8 cellular contexts compared by ENCODE assay signal in the genomic region with DNA sequence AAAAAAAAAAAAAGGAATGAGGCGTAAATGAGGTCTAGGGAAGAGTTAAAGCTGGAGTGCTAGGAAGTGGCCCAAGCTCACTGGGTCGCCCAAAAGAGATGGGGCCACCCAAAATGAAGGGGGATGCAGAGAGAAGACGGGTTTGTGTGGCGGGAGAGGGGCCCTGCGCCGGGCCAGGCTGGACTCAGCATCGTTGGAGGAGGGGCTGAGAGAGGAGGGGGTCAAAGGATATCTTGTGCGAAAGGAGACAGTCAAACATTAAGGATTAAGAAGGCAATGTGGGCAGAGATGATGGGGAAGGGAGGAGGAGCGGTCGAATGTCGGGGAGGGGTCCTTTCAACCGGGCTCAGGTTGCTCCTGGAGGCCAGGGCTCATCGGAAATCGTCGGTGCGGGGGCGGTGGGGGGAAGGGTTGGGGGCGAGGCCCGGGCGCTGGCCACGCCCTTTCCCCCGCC. TPM values are rescaled to one million over a fixed set of nuclear protein-coding genes. Genes with fewer than 3 reads are reported as not detected.
DNase-seq lines count a peak whose midpoint lies in the region; ATAC-seq and TF ChIP-seq lines count a peak whose summit lies in the region.

No MANE protein-coding gene starts in this region.

- no peak for TF ChIP-seq EP300 in neural cell (conservative IDR thresholded peaks at IDR 0.05; ENCODE audit: poor library complexity, severe bottlenecking)

- peak overlapping the region; percentile 79 to 95 (median 91) for H3K27ac Mint-ChIP-seq in CD14-positive monocyte

- H3K4me3 ChIP-seq in KMS-11 (IDR thresholded peaks at IDR 0.05; ENCODE audit: insufficient read depth, low read depth, low read length) (no peak overlapping the region), dorsolateral prefrontal cortex (peak overlapping the region; percentile 29 to 71 (median 57)), neural cell (ENCODE audit: low read length) (peak overlapping the region; percentile 62)

- H3K27me3 ChIP-seq in KMS-11 (ENCODE audit: insufficient read depth, low read depth) (no peaks in the 10 kb centered on the region), dorsolateral prefrontal cortex (no peaks in the 10 kb centered on the region), neural cell (ENCODE audit: insufficient read depth, low read depth, low read length) (no peaks in the 10 kb centered on the region)

- H3K36me3 ChIP-seq in KMS-11 (ENCODE audit: insufficient read depth) (no peaks in the 10 kb centered on the region), neural cell (ENCODE audit: insufficient read depth, low read length) (no peaks in the 10 kb centered on the region)

- no peaks in the 10 kb centered on the region for H3F3A ChIP-seq in neural cell (ENCODE audit: insufficient read depth, low read length, poor library complexity, severe bottlenecking)

- H4K20me1 ChIP-seq in KMS-11 (ENCODE audit: insufficient read depth) (no peaks in the 10 kb centered on the region), neural cell (ENCODE audit: insufficient read depth) (no peaks in the 10 kb centered on the region)

- no peak for ATAC-seq in HG03439 (IDR thresholded peaks at IDR 0.05; ENCODE audit: unreplicated experiment)
- ATAC-seq in activated CD4-positive, CD25-positive, alpha-beta regulatory T cell treated with anti-CD3 and anti-CD28 coated beads, Interleukin-2, amount 50 U/mL, for 24 hours, result no peak

- TF ChIP-seq CTCF in CD14-positive monocyte (IDR thresholded peaks at IDR 0.05), result no peak
- no peak for TF ChIP-seq CTCF in KMS-11 (conservative IDR thresholded peaks at IDR 0.05; ENCODE audit: low read depth, low read length)
- no peak for TF ChIP-seq CTCF in dorsolateral prefrontal cortex (IDR thresholded peaks at IDR 0.05 in 54 of 56, conservative IDR thresholded peaks at IDR 0.05 in 2 of 56; ENCODE audit: low read depth in 1 of 56, partially characterized antibody in 56 of 56)
- no peak for TF ChIP-seq CTCF in neural cell (IDR thresholded peaks at IDR 0.05; ENCODE audit: poor library complexity, severe bottlenecking)

- no peaks in the 10 kb centered on the region for H3K9me3 ChIP-seq in neural cell (ENCODE audit: low read length)

- H3K27me3 Mint-ChIP-seq in CD14-positive monocyte (ENCODE audit: low read depth in 3 of 3), result peaks cover 7 to 8% (median 7%) of the 10 kb centered on the region in 3 donors

- H3K27ac ChIP-seq in KMS-11 (peak overlapping the region; percentile 40; the same call in 1 of the 2 replicates), dorsolateral prefrontal cortex (peak overlapping the region in 57 of 59 donors; percentile 31 to 95 (median 86)), neural cell (ENCODE audit: low read length) (peak overlapping the region; percentile 86)

- DNase-seq in CD14-positive monocyte (ENCODE audit: low spot score) (no peak), dorsolateral prefrontal cortex (peak in 2 of 10 donors; percentile 34 to 59), amniotic stem cell (lab: John Stamatoyannopoulos, UW) (no peak), DMS153 (lab: John Stamatoyannopoulos, UW) (no peak)

- peak overlapping the region; percentile 55 to 82 for H3K4me3 Mint-ChIP-seq in CD14-positive monocyte

- peaks cover 0 to 2% (median 0%) of the 10 kb centered on the region in 7 donors for H3K9me3 Mint-ChIP-seq in CD14-positive monocyte

- H3K36me3 Mint-ChIP-seq in CD14-positive monocyte, result peaks cover 24 to 36% of the 10 kb centered on the region in 2 donors

- peak overlapping the region; percentile 90 for H3K4me2 ChIP-seq in KMS-11
- H3K4me2 ChIP-seq in neural cell (ENCODE audit: low read length), result peak overlapping the region; percentile 26

- H3K79me2 ChIP-seq in KMS-11 (ENCODE audit: insufficient read depth, low read depth), result peaks cover 33% of the 10 kb centered on the region
- peaks cover 30% of the 10 kb centered on the region for H3K79me2 ChIP-seq in neural cell (replicated peaks; ENCODE audit: insufficient read depth, low read length)

- H3K4me1 Mint-ChIP-seq in CD14-positive monocyte, result peaks cover 40% of the 10 kb centered on the region

- peaks cover 38% of the 10 kb centered on the region for H3K4me1 ChIP-seq in KMS-11 (ENCODE audit: low read depth, poor library complexity, severe bottlenecking)

- H3K9me2 ChIP-seq in neural cell (ENCODE audit: insufficient read depth, low read length), result no peaks in the 10 kb centered on the region

- TF ChIP-seq RAD21 in neural cell (conservative IDR thresholded peaks at IDR 0.05), result no peak

- H2AFZ ChIP-seq in KMS-11 (ENCODE audit: low read depth), result peak overlapping the region; percentile 74
- H2AFZ ChIP-seq in neural cell (ENCODE audit: low read depth, low read length), result peak overlapping the region; percentile 96

- H3K9ac ChIP-seq in KMS-11 (peak overlapping the region; percentile 12; the same call in 1 of the 2 replicates), neural cell (ENCODE audit: low read length) (peak overlapping the region; percentile 70)

- intact Hi-C loops in CD14-positive monocyte (cut with micrococcal nuclease) (loop anchor here (5.0 to 10.0 kb wide), 2 partner anchors 33 to 54 kb away; a partner anchor contains a TSS), dorsolateral prefrontal cortex (cut with DNase I) (loop anchor here (2.0 to 5.0 kb wide), 2 partner anchors 33 to 58 kb away; a partner anchor contains a TSS)

TF ChIP-seq in neural cell, 6 proteins besides CTCF, POLR2A, EP300 and RAD21:
- TF ChIP-seq EZH2 (IDR thresholded peaks at IDR 0.05; ENCODE audit: borderline replicate concordance, insufficient read depth, low read length, poor library complexity, severe bottlenecking) (no peak), MXI1 (conservative IDR thresholded peaks at IDR 0.05; ENCODE audit: poor library complexity, severe bottlenecking) (no peak), POLR2AphosphoS5 (IDR thresholded peaks at IDR 0.05) (peak; percentile 59), SMC3 (conservative IDR thresholded peaks at IDR 0.05; ENCODE audit: poor library complexity) (no peak), TAF1 (IDR thresholded peaks at IDR 0.05; ENCODE audit: low read depth) (peak; percentile 27)
- TF ChIP-seq, protein P1, sequence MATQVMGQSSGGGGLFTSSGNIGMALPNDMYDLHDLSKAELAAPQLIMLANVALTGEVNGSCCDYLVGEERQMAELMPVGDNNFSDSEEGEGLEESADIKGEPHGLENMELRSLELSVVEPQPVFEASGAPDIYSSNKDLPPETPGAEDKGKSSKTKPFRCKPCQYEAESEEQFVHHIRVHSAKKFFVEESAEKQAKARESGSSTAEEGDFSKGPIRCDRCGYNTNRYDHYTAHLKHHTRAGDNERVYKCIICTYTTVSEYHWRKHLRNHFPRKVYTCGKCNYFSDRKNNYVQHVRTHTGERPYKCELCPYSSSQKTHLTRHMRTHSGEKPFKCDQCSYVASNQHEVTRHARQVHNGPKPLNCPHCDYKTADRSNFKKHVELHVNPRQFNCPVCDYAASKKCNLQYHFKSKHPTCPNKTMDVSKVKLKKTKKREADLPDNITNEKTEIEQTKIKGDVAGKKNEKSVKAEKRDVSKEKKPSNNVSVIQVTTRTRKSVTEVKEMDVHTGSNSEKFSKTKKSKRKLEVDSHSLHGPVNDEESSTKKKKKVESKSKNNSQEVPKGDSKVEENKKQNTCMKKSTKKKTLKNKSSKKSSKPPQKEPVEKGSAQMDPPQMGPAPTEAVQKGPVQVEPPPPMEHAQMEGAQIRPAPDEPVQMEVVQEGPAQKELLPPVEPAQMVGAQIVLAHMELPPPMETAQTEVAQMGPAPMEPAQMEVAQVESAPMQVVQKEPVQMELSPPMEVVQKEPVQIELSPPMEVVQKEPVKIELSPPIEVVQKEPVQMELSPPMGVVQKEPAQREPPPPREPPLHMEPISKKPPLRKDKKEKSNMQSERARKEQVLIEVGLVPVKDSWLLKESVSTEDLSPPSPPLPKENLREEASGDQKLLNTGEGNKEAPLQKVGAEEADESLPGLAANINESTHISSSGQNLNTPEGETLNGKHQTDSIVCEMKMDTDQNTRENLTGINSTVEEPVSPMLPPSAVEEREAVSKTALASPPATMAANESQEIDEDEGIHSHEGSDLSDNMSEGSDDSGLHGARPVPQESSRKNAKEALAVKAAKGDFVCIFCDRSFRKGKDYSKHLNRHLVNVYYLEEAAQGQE (IDR thresholded peaks at IDR 0.05; ENCODE audit: borderline replicate concordance), result no peak

RNA-seq across cellular contexts. Expression of a gene that starts 0.8 kb away (rescaled TPM):
- polyA plus RNA-seq in CD14-positive monocyte (under 1 TPM; 0.17 to 0.29 TPM), neural cell (22.3 and 37.9 TPM in 2 replicates)
- total RNA-seq in dorsolateral prefrontal cortex, result 10 to 100 TPM; 31.2 to 58.4 (median 45.9) TPM
- 36.1 and 42.9 TPM in 2 replicates for polyA minus RNA-seq in neural cell

RNA-seq across cellular contexts. Expression of a gene that starts 22.3 kb away (rescaled TPM):
- polyA plus RNA-seq in CD14-positive monocyte (100 to 1,000 TPM; 134 to 149 TPM), neural cell (not detected in 2 replicates)
- 1 to 10 TPM in 95 of 120 experiments, under 1 TPM in 20, not detected in 5; 0.36 to 6.0 (median 1.8) TPM for total RNA-seq in dorsolateral prefrontal cortex
- polyA minus RNA-seq in neural cell, result not detected in 2 replicates

RNA-seq across cellular contexts. Expression of a gene that starts 34.5 kb away (rescaled TPM):
- 10 to 100 TPM; 51.3 to 56.7 TPM for polyA plus RNA-seq in CD14-positive monocyte
- 10 to 100 TPM in 109 of 120 experiments, 1 to 10 TPM in 11; 7.7 to 25.1 (median 13.0) TPM for total RNA-seq in dorsolateral prefrontal cortex
- 20.2 and 28.1 TPM in 2 replicates for polyA plus RNA-seq in neural cell
- polyA minus RNA-seq in neural cell, result 16.6 and 19.8 TPM in 2 replicates

RNA-seq across cellular contexts. Expression of a gene that starts 57.9 kb away (rescaled TPM):
- polyA plus RNA-seq in CD14-positive monocyte, result 10 to 100 TPM; 12.3 to 15.5 TPM
- total RNA-seq in dorsolateral prefrontal cortex, result 10 to 100 TPM; 22.1 to 45.7 (median 32.1) TPM
- polyA plus RNA-seq in neural cell, result 101 and 109 TPM in 2 replicates
- polyA minus RNA-seq in neural cell, result 39.2 and 48.0 TPM in 2 replicates

RNA-seq across cellular contexts. Expression of a gene that starts 58.1 kb away (rescaled TPM):
- polyA plus RNA-seq in CD14-positive monocyte, result 10 to 100 TPM; 14.1 to 18.7 TPM
- 10 to 100 TPM; 15.6 to 33.0 (median 23.3) TPM for total RNA-seq in dorsolateral prefrontal cortex
- 39.4 and 52.1 TPM in 2 replicates for polyA plus RNA-seq in neural cell
- 57.6 and 69.1 TPM in 2 replicates for polyA minus RNA-seq in neural cell

Comparison
In these comparisons a context has a peak if more than half of its experiments do, and no peak if none do; other contexts are left out.
1. RNA of a gene that starts 0.8 kb away (polyA plus RNA-seq): 22.3 to 37.9 TPM in neural cell; 0.17 to 0.29 TPM in CD14-positive monocyte; every median in the first group is over 10 times any median in the second.
2. RNA of a gene that starts 22.3 kb away (polyA plus RNA-seq): 134 to 149 TPM in CD14-positive monocyte; not detected in neural cell; every median in the first group is over 100 times any median in the second.
3. Peak in every context shown above with its lines, with median percentiles within 50 percentile points of each other: H3K27ac ChIP-seq.